3 cellular contexts compared by ENCODE assay signal in the genomic region with DNA sequence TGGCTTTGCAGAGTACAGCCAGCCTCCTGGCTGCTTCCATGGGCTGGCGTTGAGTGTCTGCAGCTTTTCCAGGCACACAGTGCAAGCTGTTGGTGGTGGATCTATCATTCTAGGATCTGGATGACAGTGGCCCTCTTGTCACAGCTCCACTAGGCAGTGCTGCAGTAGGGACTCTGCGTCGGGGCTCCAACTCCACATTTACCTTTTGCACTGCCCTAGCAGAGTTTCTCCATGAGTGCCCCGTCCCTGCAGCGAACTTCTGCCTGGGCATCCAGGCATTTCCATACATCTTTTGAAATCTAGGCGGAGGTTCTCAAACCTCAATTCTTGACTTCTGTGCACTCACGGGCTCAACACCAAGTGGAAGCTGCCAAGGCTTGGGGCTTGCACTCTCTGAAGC.
"Had no signal": no experiment of that assay in that cellular context is flagged by ENCODE, and none has a peak within 500 bp of the region (broad histone marks: within the 10 kb centered on the region; RNA-seq: fewer than 3 reads in every experiment).

No MANE protein-coding gene starts in this region.

- H3K4me3 ChIP-seq: GM12878 had no signal

- DNase-seq: GDM1, GF-D8 had no signal
